1 cellular context compared by ENCODE assay signal in genomic region chr19:40190891-40191835, GRCh38.
TF ChIP-seq lines count a peak whose summit lies in the region.

Gene MAP3K10 (plus strand): TSS chr19:40191426. CDS start chr19:40192032, 606 bp downstream.

TF ChIP-seq in HepG2, 621 proteins besides CTCF, POLR2A, EP300 and RAD21 (continued from another document and continues in another):
- TF ChIP-seq KMT2B (CRISPR knock-in tag; IDR thresholded peaks at IDR 0.05), result peak; percentile 58; the same call in 1 of the 2 replicates
- peak; percentile 69; the same call in 1 of the 2 replicates for TF ChIP-seq ZNF776 (CRISPR knock-in tag; IDR thresholded peaks at IDR 0.05)
- 0 out of 2 replicates have a peak, but pooled peaks have one; percentile 37 for TF ChIP-seq TERF1 (CRISPR knock-in tag; IDR thresholded peaks at IDR 0.05)
- no peak for TF ChIP-seq SOX6 (IDR thresholded peaks at IDR 0.05)
- TF ChIP-seq SOX6 (CRISPR knock-in tag; IDR thresholded peaks at IDR 0.05), result peak; percentile 37; the same call in 1 of the 2 replicates
- TF ChIP-seq ZNF569 (CRISPR knock-in tag; IDR thresholded peaks at IDR 0.05; ENCODE audit: borderline replicate concordance), result no peak
- peak; percentile 71 for TF ChIP-seq PITX1 (CRISPR knock-in tag; IDR thresholded peaks at IDR 0.05)
- TF ChIP-seq KLF6 (CRISPR knock-in tag; IDR thresholded peaks at IDR 0.05), result 0 out of 2 replicates have a peak, but pooled peaks have one; percentile 43
- peak; percentile 49 for TF ChIP-seq SUZ12 (IDR thresholded peaks at IDR 0.05; ENCODE audit: low read depth, low read length)
- TF ChIP-seq SMARCE1 (IDR thresholded peaks at IDR 0.05; ENCODE audit: borderline replicate concordance), result no peak
- peak; percentile 34; the same call in 1 of the 2 replicates for TF ChIP-seq ELF1 (CRISPR knock-in tag; IDR thresholded peaks at IDR 0.05)
- peak; percentile 75; the same call in 1 of the 2 replicates for TF ChIP-seq ARHGAP35 (CRISPR knock-in tag; IDR thresholded peaks at IDR 0.05; ENCODE audit: borderline replicate concordance)
- TF ChIP-seq PRDM10 (CRISPR knock-in tag; IDR thresholded peaks at IDR 0.05; ENCODE audit: low read depth), result peak; percentile 86; the same call in 1 of the 2 replicates
- TF ChIP-seq MTA3 (CRISPR knock-in tag; IDR thresholded peaks at IDR 0.05), result no peak
- no peak; the same call in 1 of the 2 replicates for TF ChIP-seq TSC22D2 (CRISPR knock-in tag; IDR thresholded peaks at IDR 0.05; ENCODE audit: borderline replicate concordance)
- TF ChIP-seq MAF1 (CRISPR knock-in tag; IDR thresholded peaks at IDR 0.05; ENCODE audit: borderline replicate concordance), result peak; percentile 50; the same call in 1 of the 2 replicates
- TF ChIP-seq HCFC1 (IDR thresholded peaks at IDR 0.05; ENCODE audit: low read depth, low read length), result peak; percentile 74
- no peak; the same call in 1 of the 2 replicates for TF ChIP-seq MED1 (CRISPR knock-in tag; IDR thresholded peaks at IDR 0.05)
- no peak; the same call in 1 of the 2 replicates for TF ChIP-seq MAX (IDR thresholded peaks at IDR 0.05)
- peak; percentile 29; the same call in 1 of the 2 replicates for TF ChIP-seq REPIN1 (CRISPR knock-in tag; IDR thresholded peaks at IDR 0.05; ENCODE audit: borderline replicate concordance, low read depth)
- peak; percentile 94 for TF ChIP-seq ZFX (CRISPR knock-in tag; IDR thresholded peaks at IDR 0.05; ENCODE audit: low read depth)
- TF ChIP-seq ZNF18 (CRISPR knock-in tag; IDR thresholded peaks at IDR 0.05; ENCODE audit: insufficient replicate concordance), result peak; percentile 69
- TF ChIP-seq KDM3A (CRISPR knock-in tag; IDR thresholded peaks at IDR 0.05; ENCODE audit: low read depth), result peak; percentile 88; the same call in 1 of the 2 replicates
- TF ChIP-seq THAP9 (CRISPR knock-in tag; IDR thresholded peaks at IDR 0.05; ENCODE audit: borderline replicate concordance), result peak; percentile 62; the same call in 1 of the 2 replicates
- peak; percentile 61; the same call in 1 of the 2 replicates for TF ChIP-seq KDM2A (CRISPR knock-in tag; IDR thresholded peaks at IDR 0.05; ENCODE audit: borderline replicate concordance, low read depth)
- peak; percentile 64; the same call in 1 of the 2 replicates for TF ChIP-seq ZNF34 (CRISPR knock-in tag; IDR thresholded peaks at IDR 0.05; ENCODE audit: borderline replicate concordance)
- TF ChIP-seq, protein P1, sequence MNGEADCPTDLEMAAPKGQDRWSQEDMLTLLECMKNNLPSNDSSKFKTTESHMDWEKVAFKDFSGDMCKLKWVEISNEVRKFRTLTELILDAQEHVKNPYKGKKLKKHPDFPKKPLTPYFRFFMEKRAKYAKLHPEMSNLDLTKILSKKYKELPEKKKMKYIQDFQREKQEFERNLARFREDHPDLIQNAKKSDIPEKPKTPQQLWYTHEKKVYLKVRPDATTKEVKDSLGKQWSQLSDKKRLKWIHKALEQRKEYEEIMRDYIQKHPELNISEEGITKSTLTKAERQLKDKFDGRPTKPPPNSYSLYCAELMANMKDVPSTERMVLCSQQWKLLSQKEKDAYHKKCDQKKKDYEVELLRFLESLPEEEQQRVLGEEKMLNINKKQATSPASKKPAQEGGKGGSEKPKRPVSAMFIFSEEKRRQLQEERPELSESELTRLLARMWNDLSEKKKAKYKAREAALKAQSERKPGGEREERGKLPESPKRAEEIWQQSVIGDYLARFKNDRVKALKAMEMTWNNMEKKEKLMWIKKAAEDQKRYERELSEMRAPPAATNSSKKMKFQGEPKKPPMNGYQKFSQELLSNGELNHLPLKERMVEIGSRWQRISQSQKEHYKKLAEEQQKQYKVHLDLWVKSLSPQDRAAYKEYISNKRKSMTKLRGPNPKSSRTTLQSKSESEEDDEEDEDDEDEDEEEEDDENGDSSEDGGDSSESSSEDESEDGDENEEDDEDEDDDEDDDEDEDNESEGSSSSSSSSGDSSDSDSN (CRISPR knock-in tag; IDR thresholded peaks at IDR 0.05), result peak; percentile 66
- TF ChIP-seq GATAD1 (CRISPR knock-in tag; IDR thresholded peaks at IDR 0.05), result peak; percentile 63
- TF ChIP-seq HNF4G (IDR thresholded peaks at IDR 0.05; ENCODE audit: borderline replicate concordance, low read depth, low read length), result peak; percentile 7; the same call in 1 of the 2 replicates
- TF ChIP-seq HNF4G (CRISPR knock-in tag; IDR thresholded peaks at IDR 0.05; ENCODE audit: borderline replicate concordance, low read depth), result no peak
- TF ChIP-seq, protein P2, sequence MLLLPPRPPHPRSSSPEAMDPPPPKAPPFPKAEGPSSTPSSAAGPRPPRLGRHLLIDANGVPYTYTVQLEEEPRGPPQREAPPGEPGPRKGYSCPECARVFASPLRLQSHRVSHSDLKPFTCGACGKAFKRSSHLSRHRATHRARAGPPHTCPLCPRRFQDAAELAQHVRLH (CRISPR knock-in tag; IDR thresholded peaks at IDR 0.05; ENCODE audit: borderline replicate concordance, low read depth), result peak; percentile 77
- no peak for TF ChIP-seq NR3C1 (CRISPR knock-in tag; IDR thresholded peaks at IDR 0.05)
- TF ChIP-seq ZBTB40 (IDR thresholded peaks at IDR 0.05), result no peak
- peak; percentile 71 for TF ChIP-seq ZBTB40 (CRISPR knock-in tag; IDR thresholded peaks at IDR 0.05)
